In genomic region chr2:219720956-219721355, GRCh38 we compare ENCODE assay signal across 1 cellular context.
TF ChIP-seq lines count a peak whose summit lies in the region.

No MANE protein-coding gene starts in this region.

TF ChIP-seq in HCT116, 20 proteins besides CTCF, POLR2A, EP300 and RAD21 (continued from another document):
- TF ChIP-seq REST (IDR thresholded peaks at IDR 0.05; ENCODE audit: low read depth) (no peak), ZFX (IDR thresholded peaks at IDR 0.05) (no peak), ELF1 (IDR thresholded peaks at IDR 0.05; ENCODE audit: borderline replicate concordance, low read depth) (no peak), EGR1 (IDR thresholded peaks at IDR 0.05; ENCODE audit: low read depth) (no peak), CBX3 (IDR thresholded peaks at IDR 0.05; ENCODE audit: low read depth) (no peak), YY1 (IDR thresholded peaks at IDR 0.05; ENCODE audit: extremely low read depth, insufficient replicate concordance, low read depth, low read length) (no peak), SRF (IDR thresholded peaks at IDR 0.05; ENCODE audit: low read depth) (no peak), POLR2AphosphoS5 (IDR thresholded peaks at IDR 0.05; ENCODE audit: low read depth, low read length) (no peak), ZNF274 (IDR thresholded peaks at IDR 0.05; ENCODE audit: low read depth, low read length) (no peak)
TF ChIP-seq in HCT116: peak in this region for 0.
